2 cellular contexts compared by ENCODE assay signal in the genomic region with DNA sequence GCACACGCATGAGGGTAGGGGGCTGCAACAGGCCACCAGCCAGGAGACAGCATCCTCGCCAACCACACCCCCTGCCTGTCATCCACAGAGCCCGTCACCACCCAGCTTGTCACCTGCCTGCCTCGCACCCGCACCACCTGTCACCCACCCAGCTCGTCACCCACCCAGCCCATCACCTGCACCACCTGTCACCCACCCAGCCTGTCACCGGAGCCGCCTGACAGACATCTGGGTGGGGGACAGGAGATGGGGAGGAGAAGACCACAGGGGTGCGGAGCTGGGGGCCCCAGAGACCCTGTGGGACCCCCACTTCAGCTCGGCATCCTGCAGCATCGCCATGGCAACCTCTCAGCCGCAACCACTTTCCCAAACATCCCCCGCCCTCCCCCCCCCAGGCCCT.
A peak's percentile ranks its signal among the peaks of the same experiment; 100 is the strongest.
TF ChIP-seq lines count a peak whose summit lies in the region.

No MANE protein-coding gene starts in this region.

TF ChIP-seq in HepG2, 621 proteins besides CTCF, POLR2A, EP300 and RAD21:
- TF ChIP-seq PCBP1 (IDR thresholded peaks at IDR 0.05; ENCODE audit: borderline replicate concordance, low read depth, low read length) (0 out of 2 replicates have a peak, but pooled peaks have one; percentile 26), ZNF772 (CRISPR knock-in tag; IDR thresholded peaks at IDR 0.05) (no peak)

TF ChIP-seq in K562, 482 proteins besides CTCF, POLR2A, EP300 and RAD21:
- no peak for TF ChIP-seq HMG20B (CRISPR knock-in tag; IDR thresholded peaks at IDR 0.05)
- TF ChIP-seq, protein P1, sequence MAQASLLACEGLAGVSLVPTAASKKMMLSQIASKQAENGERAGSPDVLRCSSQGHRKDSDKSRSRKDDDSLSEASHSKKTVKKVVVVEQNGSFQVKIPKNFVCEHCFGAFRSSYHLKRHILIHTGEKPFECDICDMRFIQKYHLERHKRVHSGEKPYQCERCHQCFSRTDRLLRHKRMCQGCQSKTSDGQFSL (CRISPR knock-in tag; IDR thresholded peaks at IDR 0.05), result 0 out of 2 replicates have a peak, but pooled peaks have one; percentile 11
- TF ChIP-seq, protein P1 (tag; IDR thresholded peaks at IDR 0.05), result no peak
- no peak for TF ChIP-seq ZSCAN29 (IDR thresholded peaks at IDR 0.05)
- no peak for TF ChIP-seq PHF20 (IDR thresholded peaks at IDR 0.05; ENCODE audit: partially characterized antibody)
- TF ChIP-seq BACH1 (tag; IDR thresholded peaks at IDR 0.05), result no peak
- no peak for TF ChIP-seq DIDO1 (tag; IDR thresholded peaks at IDR 0.05; ENCODE audit: low read depth)
- no peak for TF ChIP-seq NFIC (IDR thresholded peaks at IDR 0.05)
- TF ChIP-seq ZBTB7A (IDR thresholded peaks at IDR 0.05; ENCODE audit: borderline replicate concordance, control insufficient read depth, low read depth, low read length), result 0 out of 2 replicates have a peak, but pooled peaks have one; percentile 25
- TF ChIP-seq ZNF408 (CRISPR knock-in tag; IDR thresholded peaks at IDR 0.05; ENCODE audit: low read depth), result no peak
- no peak for TF ChIP-seq ATF2 (CRISPR knock-in tag; IDR thresholded peaks at IDR 0.05)
- TF ChIP-seq TRIM28 (IDR thresholded peaks at IDR 0.05), result no peak
- TF ChIP-seq, protein P2, sequence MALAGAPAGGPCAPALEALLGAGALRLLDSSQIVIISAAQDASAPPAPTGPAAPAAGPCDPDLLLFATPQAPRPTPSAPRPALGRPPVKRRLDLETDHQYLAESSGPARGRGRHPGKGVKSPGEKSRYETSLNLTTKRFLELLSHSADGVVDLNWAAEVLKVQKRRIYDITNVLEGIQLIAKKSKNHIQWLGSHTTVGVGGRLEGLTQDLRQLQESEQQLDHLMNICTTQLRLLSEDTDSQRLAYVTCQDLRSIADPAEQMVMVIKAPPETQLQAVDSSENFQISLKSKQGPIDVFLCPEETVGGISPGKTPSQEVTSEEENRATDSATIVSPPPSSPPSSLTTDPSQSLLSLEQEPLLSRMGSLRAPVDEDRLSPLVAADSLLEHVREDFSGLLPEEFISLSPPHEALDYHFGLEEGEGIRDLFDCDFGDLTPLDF (CRISPR knock-in tag; IDR thresholded peaks at IDR 0.05), result no peak
- TF ChIP-seq USF2 (CRISPR knock-in tag; IDR thresholded peaks at IDR 0.05), result no peak
- TF ChIP-seq, protein P3, sequence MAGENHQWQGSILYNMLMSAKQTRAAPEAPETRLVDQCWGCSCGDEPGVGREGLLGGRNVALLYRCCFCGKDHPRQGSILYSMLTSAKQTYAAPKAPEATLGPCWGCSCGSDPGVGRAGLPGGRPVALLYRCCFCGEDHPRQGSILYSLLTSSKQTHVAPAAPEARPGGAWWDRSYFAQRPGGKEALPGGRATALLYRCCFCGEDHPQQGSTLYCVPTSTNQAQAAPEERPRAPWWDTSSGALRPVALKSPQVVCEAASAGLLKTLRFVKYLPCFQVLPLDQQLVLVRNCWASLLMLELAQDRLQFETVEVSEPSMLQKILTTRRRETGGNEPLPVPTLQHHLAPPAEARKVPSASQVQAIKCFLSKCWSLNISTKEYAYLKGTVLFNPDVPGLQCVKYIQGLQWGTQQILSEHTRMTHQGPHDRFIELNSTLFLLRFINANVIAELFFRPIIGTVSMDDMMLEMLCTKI (IDR thresholded peaks at IDR 0.05; ENCODE audit: partially characterized antibody), result no peak
- TF ChIP-seq ZNF707 (CRISPR knock-in tag; conservative IDR thresholded peaks at IDR 0.05), result no peak
- 0 out of 2 replicates have a peak, but pooled peaks have one; percentile 20 for TF ChIP-seq POLR2G (IDR thresholded peaks at IDR 0.05; ENCODE audit: low read depth, low read length)
- TF ChIP-seq BMI1 (IDR thresholded peaks at IDR 0.05; ENCODE audit: low read length), result no peak
